In genomic region chr6:119026822-119027221, GRCh38 we compare ENCODE assay signal across 1 cellular context.
TF ChIP-seq lines count a peak whose summit lies in the region.

No MANE protein-coding gene starts in this region.

TF ChIP-seq in WTC11, 78 proteins besides CTCF, POLR2A, EP300 and RAD21 (continued from another document):
- no peak for TF ChIP-seq ZNF219 (CRISPR knock-in tag; IDR thresholded peaks at IDR 0.05; ENCODE audit: borderline replicate concordance)
- TF ChIP-seq PRRX2 (CRISPR knock-in tag; IDR thresholded peaks at IDR 0.05): no peak
- TF ChIP-seq ZNF671 (CRISPR knock-in tag; IDR thresholded peaks at IDR 0.05): no peak
- TF ChIP-seq IRF1 (CRISPR knock-in tag; IDR thresholded peaks at IDR 0.05): no peak
- TF ChIP-seq NR2C2 (CRISPR knock-in tag; IDR thresholded peaks at IDR 0.05): no peak
- TF ChIP-seq ZBTB21 (CRISPR knock-in tag; IDR thresholded peaks at IDR 0.05; ENCODE audit: borderline replicate concordance): no peak
- no peak for TF ChIP-seq NFE2L1 (CRISPR knock-in tag; IDR thresholded peaks at IDR 0.05)
- no peak for TF ChIP-seq SP1 (CRISPR knock-in tag; conservative IDR thresholded peaks at IDR 0.05)
- TF ChIP-seq PREB (CRISPR knock-in tag; IDR thresholded peaks at IDR 0.05; ENCODE audit: borderline replicate concordance): no peak
TF ChIP-seq in WTC11: peak in this region for 0.
